Comparison of ENCODE assay signal across 29 cellular contexts in genomic region chr4:174538876-174539250, GRCh38. TPM values are rescaled to one million over a fixed set of nuclear protein-coding genes. Genes with fewer than 3 reads are reported as not detected.
DNase-seq lines count a peak whose midpoint lies in the region; ATAC-seq and TF ChIP-seq lines count a peak whose summit lies in the region.
"Had no signal": no experiment of that assay in that cellular context is flagged by ENCODE, and none has a peak within 500 bp of the region (broad histone marks: within the 10 kb centered on the region; RNA-seq: fewer than 3 reads in every experiment).

No MANE protein-coding gene starts in this region.

- H3K36me3 ChIP-seq in thyroid gland, result no peaks in the 10 kb centered on the region
- H3K36me3 ChIP-seq: gastroesophageal sphincter, pancreas, right atrium auricular region, transverse colon had no signal

- H3K27me3 Mint-ChIP-seq in activated T-cell treated with anti-CD3 and anti-CD28 coated beads, Interleukin-2, amount 50 U/mL, for 72 hours (ENCODE audit: low read depth), result peaks cover 4% of the 10 kb centered on the region
- H3K27me3 Mint-ChIP-seq in activated T-cell treated with anti-CD3 and anti-CD28 coated beads, Interleukin-2, amount 50 U/mL, for 24 hours, result no peaks in the 10 kb centered on the region
- peaks cover 2% of the 10 kb centered on the region for H3K27me3 Mint-ChIP-seq in activated T-helper 1 cell treated with anti-CD3 and anti-CD28 coated beads, Interleukin-12 subunit alpha, Interleukin-12 subunit beta, Interleukin-2, Interleukin-4 antibody, amounts not matched to agents 30 ng/mL and 10 ng/mL and 1 ng/mL, durations not matched to agents 14 hours and 24 hours and 36 hours (ENCODE audit: insufficient read depth)
- no peaks in the 10 kb centered on the region for H3K27me3 Mint-ChIP-seq in mesothelial cell of epicardium (ENCODE audit: low read depth)

- no peak overlapping the region for H3K4me3 Mint-ChIP-seq in activated T-cell treated with anti-CD3 and anti-CD28 coated beads, Interleukin-2, amount 50 U/mL, for 72 hours
- H3K4me3 Mint-ChIP-seq in activated T-cell treated with anti-CD3 and anti-CD28 coated beads, Interleukin-2, amount 50 U/mL, for 24 hours, result no peak overlapping the region
- H3K4me3 Mint-ChIP-seq in activated T-helper 1 cell treated with anti-CD3 and anti-CD28 coated beads, Interleukin-12 subunit alpha, Interleukin-12 subunit beta, Interleukin-2, Interleukin-4 antibody, amounts not matched to agents 30 ng/mL and 10 ng/mL and 1 ng/mL, durations not matched to agents 14 hours and 24 hours and 36 hours, result no peak overlapping the region
- H3K4me3 Mint-ChIP-seq in mesothelial cell of epicardium, result no peak overlapping the region
- H3K4me3 Mint-ChIP-seq: B cell had no signal

- no peaks in the 10 kb centered on the region for H3K27me3 ChIP-seq in thyroid gland
- H3K27me3 ChIP-seq: gastroesophageal sphincter, pancreas, right atrium auricular region, transverse colon had no signal

- no peaks in the 10 kb centered on the region for H3K9me3 ChIP-seq in thyroid gland
- H3K9me3 ChIP-seq: gastroesophageal sphincter, mucosa of descending colon, pancreas, right atrium auricular region, transverse colon had no signal

- H3K4me3 ChIP-seq in fibroblast of villous mesenchyme (ENCODE audit: low read depth, low read length) (no peak overlapping the region), thyroid gland (replicated peaks in 1 of 3) (no peak overlapping the region)
- H3K4me3 ChIP-seq: A549, gastroesophageal sphincter, mucosa of descending colon, pancreas, right atrium auricular region, transverse colon had no signal

- no peaks in the 10 kb centered on the region for H3K36me3 Mint-ChIP-seq in activated T-cell treated with anti-CD3 and anti-CD28 coated beads, Interleukin-2, amount 50 U/mL, for 72 hours (ENCODE audit: insufficient read depth in 2 of 2)
- no peaks in the 10 kb centered on the region for H3K36me3 Mint-ChIP-seq in activated T-cell treated with anti-CD3 and anti-CD28 coated beads, Interleukin-2, amount 50 U/mL, for 24 hours (ENCODE audit: low read depth)
- peaks cover 2% of the 10 kb centered on the region for H3K36me3 Mint-ChIP-seq in activated T-helper 1 cell treated with anti-CD3 and anti-CD28 coated beads, Interleukin-12 subunit alpha, Interleukin-12 subunit beta, Interleukin-2, Interleukin-4 antibody, amounts not matched to agents 30 ng/mL and 10 ng/mL and 1 ng/mL, durations not matched to agents 14 hours and 24 hours and 36 hours (ENCODE audit: low read depth)
- H3K36me3 Mint-ChIP-seq in mesothelial cell of epicardium, result peaks cover 7% of the 10 kb centered on the region

- TF ChIP-seq POLR2A in thyroid gland (IDR thresholded peaks at IDR 0.05), result no peak

- intact Hi-C loops in activated T-helper 1 cell treated with anti-CD3 and anti-CD28 coated beads, Interleukin-12 subunit alpha, Interleukin-12 subunit beta, Interleukin-2, Interleukin-4 antibody, amounts not matched to agents 30 ng/mL and 10 ng/mL and 1 ng/mL, durations not matched to agents 14 hours and 24 hours and 36 hours (cut with micrococcal nuclease), result loop anchor here (1.0 to 5.0 kb wide), 3 partner anchors 45 to 182 kb away; no protein-coding TSS in a partner anchor
- intact Hi-C loops in thyroid gland (cut with DNase I), result no loop called here

- ATAC-seq in activated T-cell treated with anti-CD3 and anti-CD28 coated beads, Interleukin-2, amount 50 U/mL, for 72 hours (replicated peaks in 1 of 2), result peak; percentile 25 to 39
- ATAC-seq: A549, gastroesophageal sphincter, left ventricle myocardium superior had no signal

- H3K4me1 Mint-ChIP-seq in activated T-cell treated with anti-CD3 and anti-CD28 coated beads, Interleukin-2, amount 50 U/mL, for 72 hours (ENCODE audit: low read depth), result peaks cover 7% of the 10 kb centered on the region
- H3K4me1 Mint-ChIP-seq in activated T-cell treated with anti-CD3 and anti-CD28 coated beads, Interleukin-2, amount 50 U/mL, for 24 hours (ENCODE audit: low read depth), result peaks cover 6% of the 10 kb centered on the region
- peaks cover 31% of the 10 kb centered on the region for H3K4me1 Mint-ChIP-seq in activated T-helper 1 cell treated with anti-CD3 and anti-CD28 coated beads, Interleukin-12 subunit alpha, Interleukin-12 subunit beta, Interleukin-2, Interleukin-4 antibody, amounts not matched to agents 30 ng/mL and 10 ng/mL and 1 ng/mL, durations not matched to agents 14 hours and 24 hours and 36 hours (ENCODE audit: low read depth)
- H3K4me1 Mint-ChIP-seq in mesothelial cell of epicardium, result peaks cover 16% of the 10 kb centered on the region
- H3K4me1 Mint-ChIP-seq: B cell had no signal

- DNase-seq in activated T-cell treated with anti-CD3 and anti-CD28 coated beads, Interleukin-2, amount 50 U/mL, for 72 hours, result no peak
- no peak for DNase-seq in activated T-cell treated with anti-CD3 and anti-CD28 coated beads, Interleukin-2, amount 50 U/mL, for 24 hours
- no peak for DNase-seq in activated T-helper 1 cell treated with anti-CD3 and anti-CD28 coated beads, Interleukin-12 subunit alpha, Interleukin-12 subunit beta, Interleukin-2, Interleukin-4 antibody, amounts not matched to agents 30 ng/mL and 10 ng/mL and 1 ng/mL, durations not matched to agents 14 hours and 24 hours and 36 hours (ENCODE audit: low spot score)
- DNase-seq in fibroblast of villous mesenchyme (ENCODE audit: low read depth) (peak; percentile 10), thyroid gland (no peak), mesothelial cell of epicardium (ENCODE audit: low spot score in 2 of 2, unreplicated experiment in 2 of 2) (no peak), SIG-M5 treated with dmso at 0.1 percent for 504 hours (lab: John Stamatoyannopoulos, UW; ENCODE audit: unreplicated experiment) (no peak), GM03348 (ENCODE audit: low spot score) (no peak)
- DNase-seq: activated CD4-positive, alpha-beta T cell treated with anti-CD3 and anti-CD28 coated beads, Interleukin-2, amount 50 U/mL, for 1 hour; activated CD8-positive, alpha-beta memory T cell treated with anti-CD3 and anti-CD28 coated beads, Interleukin-2, amount 50 U/mL, for 4 hours; activated effector memory CD4-positive, alpha-beta T cell treated with anti-CD3 and anti-CD28 coated beads, Interleukin-2, amount 50 U/mL, for 16 hours; DMS79; HCEC 1CT; hypothalamus; left ventricle myocardium superior; mucosa of descending colon; NCI-H1092 treated with DMSO at 0.1 percent for 48 hours; NCI-H1930; NCI-H748 treated with DMSO at 0.1 percent for 48 hours; pancreas; Right ventricle myocardium superior; stimulated activated CD4-positive, alpha-beta T cell treated with anti-CD3 and anti-CD28 coated beads, Interleukin-4, amount 100 ng/mL, for 24 hours; stimulated activated naive CD4-positive, alpha-beta T cell treated with Interleukin-2 at 50 U/mL for 16 hours; T1000; transverse colon had no signal

- peak overlapping the region; percentile 24 to 62 (median 36) for H3K27ac ChIP-seq in thyroid gland
- H3K27ac ChIP-seq: gastroesophageal sphincter, pancreas, right atrium auricular region, transverse colon had no signal

- peaks cover 3 to 16% of the 10 kb centered on the region in 2 donors for H3K4me1 ChIP-seq in thyroid gland
- H3K4me1 ChIP-seq: gastroesophageal sphincter, pancreas, right atrium auricular region, transverse colon had no signal

- 96% methylated on average over 4 of the region's 4 CpGs for WGBS in thyroid gland, 2 donors

- no peak overlapping the region for H3K27ac Mint-ChIP-seq in activated T-cell treated with anti-CD3 and anti-CD28 coated beads, Interleukin-2, amount 50 U/mL, for 72 hours
- H3K27ac Mint-ChIP-seq in activated T-cell treated with anti-CD3 and anti-CD28 coated beads, Interleukin-2, amount 50 U/mL, for 24 hours, result no peak overlapping the region
- H3K27ac Mint-ChIP-seq in activated T-helper 1 cell treated with anti-CD3 and anti-CD28 coated beads, Interleukin-12 subunit alpha, Interleukin-12 subunit beta, Interleukin-2, Interleukin-4 antibody, amounts not matched to agents 30 ng/mL and 10 ng/mL and 1 ng/mL, durations not matched to agents 14 hours and 24 hours and 36 hours, result peak overlapping the region; percentile 75
- no peak overlapping the region for H3K27ac Mint-ChIP-seq in mesothelial cell of epicardium
- H3K27ac Mint-ChIP-seq: B cell had no signal

- TF ChIP-seq CTCF in fibroblast of villous mesenchyme (IDR thresholded peaks at IDR 0.05; ENCODE audit: insufficient read depth, low read depth, low read length) (no peak), thyroid gland (IDR thresholded peaks at IDR 0.05) (no peak), mesothelial cell of epicardium (IDR thresholded peaks at IDR 0.05; ENCODE audit: unreplicated experiment) (no peak)

- H3K9me3 Mint-ChIP-seq in activated T-cell treated with anti-CD3 and anti-CD28 coated beads, Interleukin-2, amount 50 U/mL, for 72 hours, result peaks cover 0 to 4% of the 10 kb centered on the region in 2 donors
- no peaks in the 10 kb centered on the region for H3K9me3 Mint-ChIP-seq in activated T-cell treated with anti-CD3 and anti-CD28 coated beads, Interleukin-2, amount 50 U/mL, for 24 hours
- H3K9me3 Mint-ChIP-seq in activated T-helper 1 cell treated with anti-CD3 and anti-CD28 coated beads, Interleukin-12 subunit alpha, Interleukin-12 subunit beta, Interleukin-2, Interleukin-4 antibody, amounts not matched to agents 30 ng/mL and 10 ng/mL and 1 ng/mL, durations not matched to agents 14 hours and 24 hours and 36 hours, result no peaks in the 10 kb centered on the region
- peaks cover 25% of the 10 kb centered on the region for H3K9me3 Mint-ChIP-seq in mesothelial cell of epicardium

RNA-seq across cellular contexts. Expression of gene HPGD, which starts 16.6 kb away (rescaled TPM):
- 1 to 10 TPM; 5.2 to 7.2 TPM for total RNA-seq in activated T-cell treated with anti-CD3 and anti-CD28 coated beads, Interleukin-2, amount 50 U/mL, for 72 hours
- 2.6 and 3.1 TPM in 2 replicates for total RNA-seq in activated T-helper 1 cell treated with anti-CD3 and anti-CD28 coated beads, Interleukin-12 subunit alpha, Interleukin-12 subunit beta, Interleukin-2, Interleukin-4 antibody, amounts not matched to agents 30 ng/mL and 10 ng/mL and 1 ng/mL, durations not matched to agents 14 hours and 24 hours and 36 hours
- total RNA-seq in fibroblast of villous mesenchyme (0.97 TPM in 1 of 2 replicates, not detected in the other), thyroid gland (1 to 10 TPM; 1.9 to 4.1 (median 2.7) TPM), mesothelial cell of epicardium (11.2 to 16.2 TPM (median 15.5 TPM) in 3 replicates)
- total RNA-seq: B cell had no signal
